Comparison of ENCODE assay signal across 1 cellular context in the genomic region with DNA sequence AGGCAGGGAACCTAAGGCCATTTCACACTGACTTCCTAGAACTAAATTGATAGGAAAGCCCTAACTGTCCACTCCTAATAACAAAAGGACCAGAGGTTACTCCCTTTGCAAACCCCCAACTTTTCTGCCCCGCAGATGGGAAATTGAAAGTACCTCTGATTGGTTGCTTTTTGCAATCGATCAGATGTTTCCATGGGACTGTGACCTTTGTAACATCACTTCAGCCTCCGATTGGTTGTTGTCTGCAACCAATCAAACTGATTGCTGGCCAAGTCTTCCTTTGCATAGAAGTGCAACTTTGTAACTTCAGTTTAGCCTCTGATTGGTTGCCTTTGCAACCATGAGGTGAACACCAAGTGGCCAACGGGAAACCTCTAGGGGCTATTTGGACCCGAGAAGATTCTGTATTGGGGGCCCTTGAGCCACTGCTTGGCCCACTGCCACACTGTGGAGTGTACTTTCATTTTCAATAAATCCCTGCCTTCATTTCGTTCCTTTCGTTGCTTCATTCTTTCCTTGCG.
TF ChIP-seq lines count a peak whose summit lies in the region.

No MANE protein-coding gene starts in this region.

TF ChIP-seq in GM23338, 12 proteins besides CTCF, POLR2A, EP300 and RAD21:
- TF ChIP-seq, protein P1, sequence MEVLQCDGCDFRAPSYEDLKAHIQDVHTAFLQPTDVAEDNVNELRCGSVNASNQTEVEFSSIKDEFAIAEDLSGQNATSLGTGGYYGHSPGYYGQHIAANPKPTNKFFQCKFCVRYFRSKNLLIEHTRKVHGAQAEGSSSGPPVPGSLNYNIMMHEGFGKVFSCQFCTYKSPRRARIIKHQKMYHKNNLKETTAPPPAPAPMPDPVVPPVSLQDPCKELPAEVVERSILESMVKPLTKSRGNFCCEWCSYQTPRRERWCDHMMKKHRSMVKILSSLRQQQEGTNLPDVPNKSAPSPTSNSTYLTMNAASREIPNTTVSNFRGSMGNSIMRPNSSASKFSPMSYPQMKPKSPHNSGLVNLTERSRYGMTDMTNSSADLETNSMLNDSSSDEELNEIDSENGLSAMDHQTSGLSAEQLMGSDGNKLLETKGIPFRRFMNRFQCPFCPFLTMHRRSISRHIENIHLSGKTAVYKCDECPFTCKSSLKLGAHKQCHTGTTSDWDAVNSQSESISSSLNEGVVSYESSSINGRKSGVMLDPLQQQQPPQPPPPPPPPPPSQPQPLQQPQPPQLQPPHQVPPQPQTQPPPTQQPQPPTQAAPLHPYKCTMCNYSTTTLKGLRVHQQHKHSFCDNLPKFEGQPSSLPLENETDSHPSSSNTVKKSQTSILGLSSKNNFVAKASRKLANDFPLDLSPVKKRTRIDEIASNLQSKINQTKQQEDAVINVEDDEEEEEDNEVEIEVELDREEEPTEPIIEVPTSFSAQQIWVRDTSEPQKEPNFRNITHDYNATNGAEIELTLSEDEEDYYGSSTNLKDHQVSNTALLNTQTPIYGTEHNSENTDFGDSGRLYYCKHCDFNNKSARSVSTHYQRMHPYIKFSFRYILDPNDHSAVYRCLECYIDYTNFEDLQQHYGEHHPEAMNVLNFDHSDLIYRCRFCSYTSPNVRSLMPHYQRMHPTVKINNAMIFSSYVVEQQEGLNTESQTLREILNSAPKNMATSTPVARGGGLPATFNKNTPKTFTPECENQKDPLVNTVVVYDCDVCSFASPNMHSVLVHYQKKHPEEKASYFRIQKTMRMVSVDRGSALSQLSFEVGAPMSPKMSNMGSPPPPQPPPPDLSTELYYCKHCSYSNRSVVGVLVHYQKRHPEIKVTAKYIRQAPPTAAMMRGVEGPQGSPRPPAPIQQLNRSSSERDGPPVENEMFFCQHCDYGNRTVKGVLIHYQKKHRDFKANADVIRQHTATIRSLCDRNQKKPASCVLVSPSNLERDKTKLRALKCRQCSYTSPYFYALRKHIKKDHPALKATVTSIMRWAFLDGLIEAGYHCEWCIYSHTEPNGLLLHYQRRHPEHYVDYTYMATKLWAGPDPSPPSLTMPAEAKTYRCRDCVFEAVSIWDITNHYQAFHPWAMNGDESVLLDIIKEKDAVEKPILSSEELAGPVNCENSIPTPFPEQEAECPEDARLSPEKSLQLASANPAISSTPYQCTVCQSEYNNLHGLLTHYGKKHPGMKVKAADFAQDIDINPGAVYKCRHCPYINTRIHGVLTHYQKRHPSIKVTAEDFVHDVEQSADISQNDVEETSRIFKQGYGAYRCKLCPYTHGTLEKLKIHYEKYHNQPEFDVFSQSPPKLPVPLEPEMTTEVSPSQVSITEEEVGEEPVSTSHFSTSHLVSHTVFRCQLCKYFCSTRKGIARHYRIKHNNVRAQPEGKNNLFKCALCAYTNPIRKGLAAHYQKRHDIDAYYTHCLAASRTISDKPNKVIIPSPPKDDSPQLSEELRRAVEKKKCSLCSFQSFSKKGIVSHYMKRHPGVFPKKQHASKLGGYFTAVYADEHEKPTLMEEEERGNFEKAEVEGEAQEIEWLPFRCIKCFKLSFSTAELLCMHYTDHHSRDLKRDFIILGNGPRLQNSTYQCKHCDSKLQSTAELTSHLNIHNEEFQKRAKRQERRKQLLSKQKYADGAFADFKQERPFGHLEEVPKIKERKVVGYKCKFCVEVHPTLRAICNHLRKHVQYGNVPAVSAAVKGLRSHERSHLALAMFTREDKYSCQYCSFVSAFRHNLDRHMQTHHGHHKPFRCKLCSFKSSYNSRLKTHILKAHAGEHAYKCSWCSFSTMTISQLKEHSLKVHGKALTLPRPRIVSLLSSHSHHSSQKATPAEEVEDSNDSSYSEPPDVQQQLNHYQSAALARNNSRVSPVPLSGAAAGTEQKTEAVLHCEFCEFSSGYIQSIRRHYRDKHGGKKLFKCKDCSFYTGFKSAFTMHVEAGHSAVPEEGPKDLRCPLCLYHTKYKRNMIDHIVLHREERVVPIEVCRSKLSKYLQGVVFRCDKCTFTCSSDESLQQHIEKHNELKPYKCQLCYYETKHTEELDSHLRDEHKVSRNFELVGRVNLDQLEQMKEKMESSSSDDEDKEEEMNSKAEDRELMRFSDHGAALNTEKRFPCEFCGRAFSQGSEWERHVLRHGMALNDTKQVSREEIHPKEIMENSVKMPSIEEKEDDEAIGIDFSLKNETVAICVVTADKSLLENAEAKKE (CRISPR knock-in tag; IDR thresholded peaks at IDR 0.05) = no peak
- no peak for TF ChIP-seq STAT1 (IDR thresholded peaks at IDR 0.05; ENCODE audit: unreplicated experiment)
- TF ChIP-seq, protein P2, sequence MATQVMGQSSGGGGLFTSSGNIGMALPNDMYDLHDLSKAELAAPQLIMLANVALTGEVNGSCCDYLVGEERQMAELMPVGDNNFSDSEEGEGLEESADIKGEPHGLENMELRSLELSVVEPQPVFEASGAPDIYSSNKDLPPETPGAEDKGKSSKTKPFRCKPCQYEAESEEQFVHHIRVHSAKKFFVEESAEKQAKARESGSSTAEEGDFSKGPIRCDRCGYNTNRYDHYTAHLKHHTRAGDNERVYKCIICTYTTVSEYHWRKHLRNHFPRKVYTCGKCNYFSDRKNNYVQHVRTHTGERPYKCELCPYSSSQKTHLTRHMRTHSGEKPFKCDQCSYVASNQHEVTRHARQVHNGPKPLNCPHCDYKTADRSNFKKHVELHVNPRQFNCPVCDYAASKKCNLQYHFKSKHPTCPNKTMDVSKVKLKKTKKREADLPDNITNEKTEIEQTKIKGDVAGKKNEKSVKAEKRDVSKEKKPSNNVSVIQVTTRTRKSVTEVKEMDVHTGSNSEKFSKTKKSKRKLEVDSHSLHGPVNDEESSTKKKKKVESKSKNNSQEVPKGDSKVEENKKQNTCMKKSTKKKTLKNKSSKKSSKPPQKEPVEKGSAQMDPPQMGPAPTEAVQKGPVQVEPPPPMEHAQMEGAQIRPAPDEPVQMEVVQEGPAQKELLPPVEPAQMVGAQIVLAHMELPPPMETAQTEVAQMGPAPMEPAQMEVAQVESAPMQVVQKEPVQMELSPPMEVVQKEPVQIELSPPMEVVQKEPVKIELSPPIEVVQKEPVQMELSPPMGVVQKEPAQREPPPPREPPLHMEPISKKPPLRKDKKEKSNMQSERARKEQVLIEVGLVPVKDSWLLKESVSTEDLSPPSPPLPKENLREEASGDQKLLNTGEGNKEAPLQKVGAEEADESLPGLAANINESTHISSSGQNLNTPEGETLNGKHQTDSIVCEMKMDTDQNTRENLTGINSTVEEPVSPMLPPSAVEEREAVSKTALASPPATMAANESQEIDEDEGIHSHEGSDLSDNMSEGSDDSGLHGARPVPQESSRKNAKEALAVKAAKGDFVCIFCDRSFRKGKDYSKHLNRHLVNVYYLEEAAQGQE (IDR thresholded peaks at IDR 0.05; ENCODE audit: unreplicated experiment) = no peak
- TF ChIP-seq, protein P3, sequence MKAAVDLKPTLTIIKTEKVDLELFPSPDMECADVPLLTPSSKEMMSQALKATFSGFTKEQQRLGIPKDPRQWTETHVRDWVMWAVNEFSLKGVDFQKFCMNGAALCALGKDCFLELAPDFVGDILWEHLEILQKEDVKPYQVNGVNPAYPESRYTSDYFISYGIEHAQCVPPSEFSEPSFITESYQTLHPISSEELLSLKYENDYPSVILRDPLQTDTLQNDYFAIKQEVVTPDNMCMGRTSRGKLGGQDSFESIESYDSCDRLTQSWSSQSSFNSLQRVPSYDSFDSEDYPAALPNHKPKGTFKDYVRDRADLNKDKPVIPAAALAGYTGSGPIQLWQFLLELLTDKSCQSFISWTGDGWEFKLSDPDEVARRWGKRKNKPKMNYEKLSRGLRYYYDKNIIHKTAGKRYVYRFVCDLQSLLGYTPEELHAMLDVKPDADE (IDR thresholded peaks at IDR 0.05) = no peak
- no peak for TF ChIP-seq ZNF331 (CRISPR knock-in tag; IDR thresholded peaks at IDR 0.05; ENCODE audit: low read depth)
- TF ChIP-seq CREB1 (CRISPR knock-in tag; IDR thresholded peaks at IDR 0.05; ENCODE audit: low read depth) = no peak
- TF ChIP-seq POLR2AphosphoS5 (IDR thresholded peaks at IDR 0.05; ENCODE audit: low read depth) = no peak
- no peak for TF ChIP-seq JUNB (IDR thresholded peaks at IDR 0.05; ENCODE audit: unreplicated experiment)
- TF ChIP-seq EZH2 (IDR thresholded peaks at IDR 0.05; ENCODE audit: low read depth, unreplicated experiment) = no peak
- TF ChIP-seq ZNF114 (CRISPR knock-in tag; IDR thresholded peaks at IDR 0.05) = no peak
- TF ChIP-seq NANOG (IDR thresholded peaks at IDR 0.05; ENCODE audit: borderline replicate concordance) = no peak
- no peak for TF ChIP-seq EZH2phosphoT487 (IDR thresholded peaks at IDR 0.05; ENCODE audit: unreplicated experiment)
TF ChIP-seq in GM23338: peak in this region for 0.
